Comparison of ENCODE assay signal across 8 cellular contexts in the genomic region with DNA sequence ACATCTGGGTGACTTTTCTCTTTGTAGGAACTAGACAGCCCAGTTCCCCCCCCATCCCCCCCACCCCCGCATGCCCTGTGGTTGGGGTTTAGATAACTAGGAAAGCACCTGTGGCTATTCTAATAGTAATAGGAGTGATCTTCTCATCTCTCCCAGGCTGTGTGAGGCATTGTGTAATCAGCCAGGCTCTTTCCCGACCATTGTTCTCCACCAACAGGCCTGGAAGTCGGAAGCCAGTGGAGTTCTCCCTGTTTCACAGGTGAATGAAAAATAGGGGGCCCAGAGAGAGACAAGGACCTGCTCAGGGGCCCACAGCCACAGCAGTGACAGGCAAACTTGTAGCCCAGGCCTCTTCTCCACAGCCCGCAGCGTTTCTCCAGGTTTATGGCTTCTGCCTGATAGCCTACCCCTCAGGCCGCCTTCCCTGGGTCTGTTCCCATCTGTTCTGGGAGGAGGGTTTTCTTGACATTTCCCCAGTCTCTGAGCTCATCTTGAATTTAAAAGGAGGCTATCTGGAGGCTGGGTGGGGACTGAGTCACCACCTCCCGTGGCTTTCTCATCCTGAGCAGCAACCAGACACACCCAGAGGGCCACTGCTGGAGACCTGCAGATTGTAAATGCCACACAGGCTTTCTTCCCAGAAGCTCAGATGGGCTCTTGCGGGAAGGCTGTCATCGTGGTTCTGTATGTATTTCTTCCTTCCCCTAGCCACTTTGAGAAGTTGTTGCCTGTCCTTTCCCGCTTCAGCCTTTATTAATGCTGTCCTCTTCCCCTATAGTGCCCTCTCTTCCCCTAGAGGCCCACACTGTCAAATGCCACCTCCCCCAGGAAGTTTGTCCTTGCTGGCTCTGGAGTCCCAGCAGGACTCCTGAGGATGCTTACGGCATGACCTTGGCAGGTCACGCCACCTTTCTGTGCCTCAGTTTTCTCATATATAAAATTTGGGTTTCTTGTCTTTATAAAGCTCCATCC.
DNase-seq lines count a peak whose midpoint lies in the region; ATAC-seq and TF ChIP-seq lines count a peak whose summit lies in the region.

No MANE protein-coding gene starts in this region.

- TF ChIP-seq POLR2A in transverse colon (IDR thresholded peaks at IDR 0.05): peak; percentile 16

- ATAC-seq in HG02840 (IDR thresholded peaks at IDR 0.05; ENCODE audit: low FRiP score, unreplicated experiment): no peak

- WGBS in transverse colon (ENCODE audit: low coverage in 1 of 2), 2 donors: 49 to 75% methylated on average over 2 to 12 of the region's 12 CpGs

- H3K4me1 ChIP-seq in BLaER1 treated with 17β-estradiol and CSF1 and Interleukin-3, amounts not matched to agents 10 nM and 100 nM: peaks cover 80 to 87% (median 83%) of the 10 kb centered on the region in 10 experiments
- H3K4me1 ChIP-seq in KMS-11 (ENCODE audit: low read depth, poor library complexity, severe bottlenecking) (peaks cover 78% of the 10 kb centered on the region), muscle layer of colon (ENCODE audit: insufficient read depth, low read length) (peaks cover 72% of the 10 kb centered on the region), transverse colon (peaks cover 48 to 90% (median 84%) of the 10 kb centered on the region in 4 donors)

- H3K9me3 ChIP-seq in BLaER1 treated with 17β-estradiol and CSF1 and Interleukin-3, amounts not matched to agents 10 nM and 100 nM (replicated peaks in 1 of 11): no peaks in the 10 kb centered on the region
- no peaks in the 10 kb centered on the region for H3K9me3 ChIP-seq in muscle layer of colon (ENCODE audit: low read length)
- no peaks in the 10 kb centered on the region for H3K9me3 ChIP-seq in transverse colon

- peak overlapping the region; percentile 49 to 100 (median 97) for H3K4me2 ChIP-seq in BLaER1 treated with 17β-estradiol and CSF1 and Interleukin-3, amounts not matched to agents 10 nM and 100 nM
- H3K4me2 ChIP-seq in KMS-11: peak overlapping the region; percentile 95

- TF ChIP-seq CTCF in KMS-11 (conservative IDR thresholded peaks at IDR 0.05; ENCODE audit: low read depth, low read length) (no peak), transverse colon (IDR thresholded peaks at IDR 0.05) (no peak)

- intact Hi-C loops in transverse colon (cut with DNase I; ENCODE audit: low total_unique reads): no loop called here

- in situ Hi-C loops in transverse colon (cut with MboI; ENCODE audit: low pct_ligation_motif_present in 1 of 4, low pct_unique_long_range_greater_than_20kb in 1 of 4, low sequenced_read_pairs in 3 of 4): no loop called here

- peaks cover 0 to 18% (median 7%) of the 10 kb centered on the region in 11 experiments; a peak in 9 of 22 replicates for H3K36me3 ChIP-seq in BLaER1 treated with 17β-estradiol and CSF1 and Interleukin-3, amounts not matched to agents 10 nM and 100 nM
- H3K36me3 ChIP-seq in KMS-11 (ENCODE audit: insufficient read depth): no peaks in the 10 kb centered on the region
- H3K36me3 ChIP-seq in muscle layer of colon (ENCODE audit: insufficient read depth, low read length): no peaks in the 10 kb centered on the region
- no peaks in the 10 kb centered on the region for H3K36me3 ChIP-seq in transverse colon

- H4K20me1 ChIP-seq in BLaER1 treated with 17β-estradiol and CSF1 and Interleukin-3, amounts not matched to agents 10 nM and 100 nM: peaks cover 71 to 81% (median 79%) of the 10 kb centered on the region in 11 experiments
- no peaks in the 10 kb centered on the region for H4K20me1 ChIP-seq in KMS-11 (ENCODE audit: insufficient read depth)

- no peak for TF ChIP-seq EP300 in transverse colon (IDR thresholded peaks at IDR 0.05; ENCODE audit: low read depth)

- peak overlapping the region in 5 of 11 experiments; percentile 8 to 61 (median 48); a peak in 9 of 22 replicates for H3K9ac ChIP-seq in BLaER1 treated with 17β-estradiol and CSF1 and Interleukin-3, amounts not matched to agents 10 nM and 100 nM
- H3K9ac ChIP-seq in KMS-11 (peak overlapping the region; percentile 35; the same call in 1 of the 2 replicates), muscle layer of colon (ENCODE audit: low read length) (peak overlapping the region; percentile 4)

- H3K27ac ChIP-seq in BLaER1 treated with 17β-estradiol and CSF1 and Interleukin-3, amounts not matched to agents 10 nM and 100 nM: peak overlapping the region in 6 of 11 experiments; percentile 1 to 54 (median 40); a peak in 8 of 22 replicates
- H3K27ac ChIP-seq in KMS-11 (peak overlapping the region; percentile 78), muscle layer of colon (ENCODE audit: low read depth, low read length) (peak overlapping the region; percentile 84), transverse colon (peak overlapping the region; percentile 93 to 94 (median 93))

- DNase-seq in activated CD4-positive, alpha-beta T cell treated with anti-CD3 and anti-CD28 coated beads for 48 hours: peak; percentile 70
- DNase-seq in dermis blood vessel endothelial cell (peak; percentile 75), transverse colon (peak; percentile 62), NCI-H526 treated with DMSO at 0.1 percent for 48 hours (lab: John Stamatoyannopoulos, UW) (no peak)

- H3K27me3 ChIP-seq in BLaER1 treated with 17β-estradiol and CSF1 and Interleukin-3, amounts not matched to agents 10 nM and 100 nM: no peaks in the 10 kb centered on the region
- H3K27me3 ChIP-seq in KMS-11 (ENCODE audit: insufficient read depth, low read depth) (no peaks in the 10 kb centered on the region), muscle layer of colon (ENCODE audit: control insufficient read depth in 1 of 2, insufficient read depth in 2 of 2, low read length in 2 of 2) (no peaks in the 10 kb centered on the region), transverse colon (no peaks in the 10 kb centered on the region)

- H3K4me3 ChIP-seq in BLaER1 treated with 17β-estradiol and CSF1 and Interleukin-3, amounts not matched to agents 10 nM and 100 nM: peak overlapping the region in 1 of 10 experiments; percentile 14; a peak in 1 of 20 replicates
- no peak overlapping the region for H3K4me3 ChIP-seq in KMS-11 (IDR thresholded peaks at IDR 0.05; ENCODE audit: insufficient read depth, low read depth, low read length)
- peak overlapping the region in 1 of 2 donors; percentile 7 for H3K4me3 ChIP-seq in muscle layer of colon (ENCODE audit: low read depth in 1 of 2, low read length in 2 of 2)
- no peak overlapping the region for H3K4me3 ChIP-seq in transverse colon

- H2AFZ ChIP-seq in KMS-11 (ENCODE audit: low read depth): no peak overlapping the region

- H3K79me2 ChIP-seq in KMS-11 (ENCODE audit: insufficient read depth, low read depth): peaks cover 41% of the 10 kb centered on the region; the same call in 1 of the 2 replicates

Comparison
In these comparisons a context has a peak if more than half of its experiments do, and no peak if none do; other contexts are left out.
1. H3K27ac ChIP-seq: peak in every context shown above with its lines; median percentile 93 in transverse colon; 84 in muscle layer of colon; 78 in KMS-11; 40 in BLaER1 treated with 17β-estradiol and CSF1 and Interleukin-3, amounts not matched to agents 10 nM and 100 nM.